Comparison of ENCODE assay signal across 3 cellular contexts in the genomic region with DNA sequence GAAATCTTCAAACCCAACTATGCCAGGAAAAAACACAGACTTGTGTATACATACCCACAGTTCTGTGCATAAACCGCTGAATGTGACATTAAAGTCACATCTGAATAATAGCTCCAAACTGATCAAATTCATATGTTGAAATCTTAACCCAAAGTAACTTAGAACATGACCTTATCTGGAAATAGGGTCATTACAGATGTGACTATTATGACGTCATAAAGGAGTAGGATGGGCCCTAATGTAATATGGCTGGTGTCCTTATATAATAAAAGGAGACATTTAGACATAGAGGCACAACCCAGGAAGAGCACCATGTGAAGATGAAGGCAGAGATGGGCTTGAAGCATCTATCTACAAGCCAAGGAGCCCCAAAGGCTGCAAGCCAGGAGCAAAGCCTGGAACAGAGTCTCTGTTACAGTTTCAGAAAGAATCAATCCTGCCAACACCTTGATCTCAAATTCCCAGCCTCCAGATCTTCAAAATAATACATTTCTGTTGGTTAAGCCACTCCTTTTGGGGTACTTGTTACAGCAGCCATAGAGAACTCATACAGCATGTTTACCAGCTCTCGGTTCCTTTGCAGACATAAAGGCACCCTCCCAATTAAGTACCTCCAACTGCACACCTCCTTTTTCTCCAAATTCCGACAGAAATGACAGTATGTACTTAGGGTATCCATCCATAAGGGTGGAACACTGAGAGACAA.
TF ChIP-seq lines count a peak whose summit lies in the region.

No MANE protein-coding gene starts in this region.

TF ChIP-seq in IMR-90, 13 proteins besides CTCF, POLR2A, EP300 and RAD21:
- TF ChIP-seq SMC3 (IDR thresholded peaks at IDR 0.05; ENCODE audit: low read depth, low read length) (no peak), CHD1 (IDR thresholded peaks at IDR 0.05; ENCODE audit: low read depth, low read length) (no peak), MAFK (IDR thresholded peaks at IDR 0.05; ENCODE audit: low read depth, low read length) (no peak), CEBPB (IDR thresholded peaks at IDR 0.05; ENCODE audit: low read depth, low read length) (no peak), RCOR1 (IDR thresholded peaks at IDR 0.05; ENCODE audit: insufficient replicate concordance, low read length) (no peak), MXI1 (IDR thresholded peaks at IDR 0.05; ENCODE audit: borderline replicate concordance, low read depth, low read length) (no peak), NFE2L2 (IDR thresholded peaks at IDR 0.05; ENCODE audit: low read depth, low read length) (no peak), FOS (IDR thresholded peaks at IDR 0.05; ENCODE audit: low read depth, low read length) (no peak), MAZ (IDR thresholded peaks at IDR 0.05; ENCODE audit: borderline replicate concordance, low read depth, low read length) (no peak), RFX5 (IDR thresholded peaks at IDR 0.05; ENCODE audit: low read depth, low read length) (no peak), BHLHE40 (IDR thresholded peaks at IDR 0.05; ENCODE audit: low read depth, low read length) (no peak)
- TF ChIP-seq, protein P1, sequence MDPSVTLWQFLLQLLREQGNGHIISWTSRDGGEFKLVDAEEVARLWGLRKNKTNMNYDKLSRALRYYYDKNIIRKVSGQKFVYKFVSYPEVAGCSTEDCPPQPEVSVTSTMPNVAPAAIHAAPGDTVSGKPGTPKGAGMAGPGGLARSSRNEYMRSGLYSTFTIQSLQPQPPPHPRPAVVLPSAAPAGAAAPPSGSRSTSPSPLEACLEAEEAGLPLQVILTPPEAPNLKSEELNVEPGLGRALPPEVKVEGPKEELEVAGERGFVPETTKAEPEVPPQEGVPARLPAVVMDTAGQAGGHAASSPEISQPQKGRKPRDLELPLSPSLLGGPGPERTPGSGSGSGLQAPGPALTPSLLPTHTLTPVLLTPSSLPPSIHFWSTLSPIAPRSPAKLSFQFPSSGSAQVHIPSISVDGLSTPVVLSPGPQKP (IDR thresholded peaks at IDR 0.05; ENCODE audit: borderline replicate concordance, low read depth, low read length) = no peak
- TF ChIP-seq, protein P2, sequence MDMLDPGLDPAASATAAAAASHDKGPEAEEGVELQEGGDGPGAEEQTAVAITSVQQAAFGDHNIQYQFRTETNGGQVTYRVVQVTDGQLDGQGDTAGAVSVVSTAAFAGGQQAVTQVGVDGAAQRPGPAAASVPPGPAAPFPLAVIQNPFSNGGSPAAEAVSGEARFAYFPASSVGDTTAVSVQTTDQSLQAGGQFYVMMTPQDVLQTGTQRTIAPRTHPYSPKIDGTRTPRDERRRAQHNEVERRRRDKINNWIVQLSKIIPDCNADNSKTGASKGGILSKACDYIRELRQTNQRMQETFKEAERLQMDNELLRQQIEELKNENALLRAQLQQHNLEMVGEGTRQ (IDR thresholded peaks at IDR 0.05; ENCODE audit: low read depth, low read length) = no peak

TF ChIP-seq in GM12878, 131 proteins besides CTCF, POLR2A, EP300 and RAD21:
- TF ChIP-seq ZZZ3 (IDR thresholded peaks at IDR 0.05; ENCODE audit: control insufficient read depth, insufficient read length, low read depth) (no peak), ATF7 (IDR thresholded peaks at IDR 0.05; ENCODE audit: low read depth) (peak; percentile 49; the same call in 1 of the 2 replicates), RUNX3 (IDR thresholded peaks at IDR 0.05; ENCODE audit: low read length) (no peak), NFXL1 (IDR thresholded peaks at IDR 0.05; ENCODE audit: borderline replicate concordance) (no peak)

TF ChIP-seq in H1, 55 proteins besides CTCF, POLR2A, EP300 and RAD21:
- peak; percentile 59; the same call in 1 of the 2 replicates for TF ChIP-seq ZNF274 (IDR thresholded peaks at IDR 0.05; ENCODE audit: borderline replicate concordance, extremely low read depth, low read length)
- TF ChIP-seq NANOG (IDR thresholded peaks at IDR 0.05; ENCODE audit: insufficient read depth, low read depth, low read length, poor library complexity, severe bottlenecking) = no peak
